In the genomic region with DNA sequence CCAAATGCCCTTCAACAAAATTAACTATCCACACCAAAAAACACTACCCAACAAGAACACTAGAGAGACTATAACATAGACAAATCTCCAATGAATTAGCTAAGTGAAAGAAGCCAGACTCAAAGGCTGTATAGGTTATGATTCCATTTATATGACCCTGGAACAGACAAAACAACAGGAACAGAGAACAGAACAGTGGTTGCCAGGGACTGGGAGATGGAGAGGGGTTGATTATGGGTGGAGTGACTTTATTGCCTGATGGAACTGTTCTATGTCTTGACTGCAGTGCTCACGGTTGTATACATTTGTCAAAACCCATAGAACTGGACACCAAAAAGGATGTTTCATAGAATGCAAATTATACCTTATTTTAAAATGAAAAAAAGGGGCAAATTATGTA, we compare ENCODE assay signal across 28 cellular contexts.
"Had no signal": no experiment of that assay in that cellular context is flagged by ENCODE, and none has a peak within 500 bp of the region (broad histone marks: within the 10 kb centered on the region; RNA-seq: fewer than 3 reads in every experiment).

No MANE protein-coding gene starts in this region.

- ATAC-seq: stimulated activated effector memory CD8-positive, alpha-beta T cell treated with anti-CD3 and anti-CD28 coated beads, Interleukin-12 subunit alpha, Interleukin-12 subunit beta, amount 100 ng/mL, for 72 hours; stimulated activated memory B cell treated with anti-CD40 and anti-IgM and Interleukin-4, amounts not matched to agents 10 μg/mL and 1 μg/mL and 100 μg/mL, for 72 hours; stimulated activated naive B cell treated with anti-CD40 and anti-IgM and Interleukin-4, amounts not matched to agents 10 μg/mL and 1 μg/mL and 100 μg/mL, for 72 hours; stimulated activated naive CD8-positive, alpha-beta T cell treated with anti-CD3 and anti-CD28 coated beads, Interleukin-15, amount 100 ng/mL, for 72 hours; stimulated activated naive CD8-positive, alpha-beta T cell treated with anti-CD3 and anti-CD28 coated beads, Interleukin-15, Interleukin-2, amounts not matched to agents 100 U/mL and 50 U/mL, for 24 hours; upper lobe of right lung had no signal

- H3K4me3 ChIP-seq: stomach, suprapubic skin, testis, thoracic aorta, thyroid gland, tibial artery, tibial nerve, transverse colon, upper lobe of left lung, upper lobe of right lung, uterus, vagina had no signal

- H3K9me3 ChIP-seq: stomach, suprapubic skin, testis, thoracic aorta, thyroid gland, tibial artery, tibial nerve, transverse colon, upper lobe of left lung, upper lobe of right lung, uterus, vagina had no signal

- H3K9me3 Mint-ChIP-seq: stimulated activated effector memory CD8-positive, alpha-beta T cell treated with anti-CD3 and anti-CD28 coated beads, Interleukin-12 subunit alpha, Interleukin-12 subunit beta, amount 100 ng/mL, for 72 hours; stimulated activated memory B cell treated with anti-CD40 and anti-IgM and Interleukin-4, amounts not matched to agents 10 μg/mL and 1 μg/mL and 100 μg/mL, for 72 hours; stimulated activated naive B cell treated with anti-CD40 and anti-IgM and Interleukin-4, amounts not matched to agents 10 μg/mL and 1 μg/mL and 100 μg/mL, for 72 hours; stimulated activated naive CD8-positive, alpha-beta T cell treated with anti-CD3 and anti-CD28 coated beads, Interleukin-15, amount 100 ng/mL, for 72 hours; stimulated activated naive CD8-positive, alpha-beta T cell treated with anti-CD3 and anti-CD28 coated beads, Interleukin-15, Interleukin-2, amounts not matched to agents 100 ng/mL and 50 ng/mL, for 24 hours; type B pancreatic cell had no signal

- DNase-seq: stimulated activated CD4-positive, alpha-beta T cell treated with anti-CD3 and anti-CD28 coated beads, Interleukin-2, amount 100 ng/mL, for 48 hours; stimulated activated CD4-positive, alpha-beta T cell treated with anti-CD3 and anti-CD28 coated beads, Interleukin-4, amount 100 ng/mL, for 1 hour; stimulated activated CD4-positive, alpha-beta T cell treated with anti-CD3 and anti-CD28 coated beads, Interleukin-4, amount 100 ng/mL, for 24 hours; stimulated activated CD4-positive, alpha-beta T cell treated with anti-CD3 and anti-CD28 coated beads, Interleukin-4, amount 100 ng/mL, for 4 hours; stimulated activated CD8-positive, alpha-beta memory T cell treated with anti-CD3 and anti-CD28 coated beads, Interleukin-4, amount 100 ng/mL, for 48 hours; stimulated activated naive B cell treated with anti-CD40 and anti-IgM and Interleukin-4, amounts not matched to agents 10 μg/mL and 1 μg/mL and 100 μg/mL, for 72 hours; stimulated activated naive CD4-positive, alpha-beta T cell; stimulated activated naive CD4-positive, alpha-beta T cell treated with Interleukin-2 at 50 U/mL for 16 hours; stimulated activated naive CD8-positive, alpha-beta T cell treated with anti-CD3 and anti-CD28 coated beads, Interleukin-15, amount 100 ng/mL, for 72 hours; stimulated activated naive CD8-positive, alpha-beta T cell treated with anti-CD3 and anti-CD28 coated beads, Interleukin-15, Interleukin-2, amounts not matched to agents 100 U/mL and 50 U/mL, for 24 hours; stomach; substantia nigra; testis; thyroid gland; tibial artery; transverse colon; trophoblast cell; upper lobe of left lung; upper lobe of right lung; uterus had no signal

- H3K4me3 Mint-ChIP-seq: stimulated activated effector memory CD8-positive, alpha-beta T cell treated with anti-CD3 and anti-CD28 coated beads, Interleukin-12 subunit alpha, Interleukin-12 subunit beta, amount 100 ng/mL, for 72 hours; stimulated activated memory B cell treated with anti-CD40 and anti-IgM and Interleukin-4, amounts not matched to agents 10 μg/mL and 1 μg/mL and 100 μg/mL, for 72 hours; stimulated activated naive B cell treated with anti-CD40 and anti-IgM and Interleukin-4, amounts not matched to agents 10 μg/mL and 1 μg/mL and 100 μg/mL, for 72 hours; stimulated activated naive CD8-positive, alpha-beta T cell treated with anti-CD3 and anti-CD28 coated beads, Interleukin-15, amount 100 ng/mL, for 72 hours; stimulated activated naive CD8-positive, alpha-beta T cell treated with anti-CD3 and anti-CD28 coated beads, Interleukin-15, Interleukin-2, amounts not matched to agents 100 ng/mL and 50 ng/mL, for 24 hours; type B pancreatic cell had no signal

- H3K36me3 ChIP-seq: stomach, suprapubic skin, thoracic aorta, thyroid gland, tibial artery, tibial nerve, transverse colon, upper lobe of left lung, upper lobe of right lung, uterus, vagina had no signal

- H3K27ac Mint-ChIP-seq: stimulated activated effector memory CD8-positive, alpha-beta T cell treated with anti-CD3 and anti-CD28 coated beads, Interleukin-12 subunit alpha, Interleukin-12 subunit beta, amount 100 ng/mL, for 72 hours; stimulated activated memory B cell treated with anti-CD40 and anti-IgM and Interleukin-4, amounts not matched to agents 10 μg/mL and 1 μg/mL and 100 μg/mL, for 72 hours; stimulated activated naive B cell treated with anti-CD40 and anti-IgM and Interleukin-4, amounts not matched to agents 10 μg/mL and 1 μg/mL and 100 μg/mL, for 72 hours; stimulated activated naive CD8-positive, alpha-beta T cell treated with anti-CD3 and anti-CD28 coated beads, Interleukin-15, amount 100 ng/mL, for 72 hours; stimulated activated naive CD8-positive, alpha-beta T cell treated with anti-CD3 and anti-CD28 coated beads, Interleukin-15, Interleukin-2, amounts not matched to agents 100 ng/mL and 50 ng/mL, for 24 hours; type B pancreatic cell had no signal

- H3K4me1 Mint-ChIP-seq: stimulated activated effector memory CD8-positive, alpha-beta T cell treated with anti-CD3 and anti-CD28 coated beads, Interleukin-12 subunit alpha, Interleukin-12 subunit beta, amount 100 ng/mL, for 72 hours; stimulated activated memory B cell treated with anti-CD40 and anti-IgM and Interleukin-4, amounts not matched to agents 10 μg/mL and 1 μg/mL and 100 μg/mL, for 72 hours; stimulated activated naive B cell treated with anti-CD40 and anti-IgM and Interleukin-4, amounts not matched to agents 10 μg/mL and 1 μg/mL and 100 μg/mL, for 72 hours had no signal

- H3K27me3 Mint-ChIP-seq: stimulated activated memory B cell treated with anti-CD40 and anti-IgM and Interleukin-4, amounts not matched to agents 10 μg/mL and 1 μg/mL and 100 μg/mL, for 72 hours; stimulated activated naive B cell treated with anti-CD40 and anti-IgM and Interleukin-4, amounts not matched to agents 10 μg/mL and 1 μg/mL and 100 μg/mL, for 72 hours; stimulated activated naive CD8-positive, alpha-beta T cell treated with anti-CD3 and anti-CD28 coated beads, Interleukin-15, Interleukin-2, amounts not matched to agents 100 ng/mL and 50 ng/mL, for 24 hours; type B pancreatic cell had no signal

- H3K4me1 ChIP-seq: stomach, suprapubic skin, testis, thyroid gland, tibial artery, tibial nerve, transverse colon, upper lobe of left lung, upper lobe of right lung, uterus, vagina had no signal

- H3K27me3 ChIP-seq: stomach, suprapubic skin, testis, thyroid gland, tibial artery, tibial nerve, transverse colon, upper lobe of left lung, upper lobe of right lung, uterus, vagina had no signal

- H3K36me3 Mint-ChIP-seq: stimulated activated effector memory CD8-positive, alpha-beta T cell treated with anti-CD3 and anti-CD28 coated beads, Interleukin-12 subunit alpha, Interleukin-12 subunit beta, amount 100 ng/mL, for 72 hours; stimulated activated memory B cell treated with anti-CD40 and anti-IgM and Interleukin-4, amounts not matched to agents 10 μg/mL and 1 μg/mL and 100 μg/mL, for 72 hours; stimulated activated naive B cell treated with anti-CD40 and anti-IgM and Interleukin-4, amounts not matched to agents 10 μg/mL and 1 μg/mL and 100 μg/mL, for 72 hours; type B pancreatic cell had no signal

- H3K27ac ChIP-seq: stomach, suprapubic skin, testis, thoracic aorta, thyroid gland, tibial artery, tibial nerve, transverse colon, upper lobe of left lung, upper lobe of right lung, uterus, vagina had no signal
